Comparison of ENCODE assay signal across 8 cellular contexts in genomic region chr12:28172434-28173030, GRCh38. TPM values are rescaled to one million over a fixed set of nuclear protein-coding genes. Genes with fewer than 3 reads are reported as not detected.
DNase-seq lines count a peak whose midpoint lies in the region; ATAC-seq, FAIRE-seq and TF ChIP-seq lines count a peak whose summit lies in the region.

No MANE protein-coding gene starts in this region.

- no peak overlapping the region for H3K27ac ChIP-seq in A549

- CTCF ChIA-PET in A549 (lab: Yijun Ruan, JAX), result interaction anchor here (0.7 to 4.1 kb wide), 10 partner anchors 9 to 823 kb away, joined by 3 to 41 read pairs (median 3); no protein-coding TSS in a partner anchor

- WGBS in A549 (ENCODE audit: missing lambda C conversion rate), result 64% methylated on average over 3 of the region's 3 CpGs

- TF ChIP-seq EP300 in A549 (IDR thresholded peaks at IDR 0.05), result no peak

- no peak for TF ChIP-seq POLR2A in A549 (IDR thresholded peaks at IDR 0.05; ENCODE audit: low read length)

- H3K4me3 ChIP-seq in A549 (no peak overlapping the region), choroid plexus epithelial cell (ENCODE audit: low read depth, low read length) (no peak overlapping the region)

- TF ChIP-seq CTCF in A549 (IDR thresholded peaks at IDR 0.05) (peak; percentile 81), choroid plexus epithelial cell (conservative IDR thresholded peaks at IDR 0.05; ENCODE audit: low read depth, low read length) (peak; percentile 85)

- POLR2A ChIA-PET in A549 (lab: Yijun Ruan, JAX), result no interaction called here

- 0 out of 3 replicates have a peak, but pooled peaks cover 2% of the 10 kb centered on the region for H3K4me1 ChIP-seq in A549

- peak; percentile 67 for FAIRE-seq in A549 (lab: Jason Lieb, UNC)
- peak; percentile 14 for FAIRE-seq in GM19239 (lab: Jason Lieb, UNC)

- H3K9me3 ChIP-seq in A549, result no peaks in the 10 kb centered on the region

- ATAC-seq in A549 (peak; percentile 86 to 93), HG02885 (IDR thresholded peaks at IDR 0.05; ENCODE audit: poor library complexity, unreplicated experiment) (no peak), GM18519 (IDR thresholded peaks at IDR 0.05; ENCODE audit: low FRiP score, unreplicated experiment) (no peak), HG02759 (IDR thresholded peaks at IDR 0.05; ENCODE audit: unreplicated experiment) (no peak)

- peak; percentile 92 to 95 for TF ChIP-seq RAD21 in A549 (conservative IDR thresholded peaks at IDR 0.05 in 1 of 2, IDR thresholded peaks at IDR 0.05 in 1 of 2)

- H3K4me2 ChIP-seq in A549, result no peak overlapping the region

- DNase-seq in A549 (ENCODE audit: low read depth in 1 of 2, low spot score in 1 of 2) (peak; percentile 50 to 73), GM19239 (ENCODE audit: insufficient read length, low spot score) (no peak), NCI-H748 (lab: John Stamatoyannopoulos, UW; ENCODE audit: unreplicated experiment) (peak; percentile 21), choroid plexus epithelial cell (ENCODE audit: low read depth) (peak; percentile 81), myocyte (ENCODE audit: low read depth) (peak; percentile 54)

TF ChIP-seq in A549, 52 proteins besides CTCF, POLR2A, EP300 and RAD21:
- peak; percentile 97 for TF ChIP-seq SMC3 (IDR thresholded peaks at IDR 0.05)
- no peak for TF ChIP-seq SREBF2 (IDR thresholded peaks at IDR 0.05)
- TF ChIP-seq TP53 (CRISPR knock-in tag; IDR thresholded peaks at IDR 0.05), result no peak

RNA-seq across cellular contexts. Expression of gene CCDC91, which starts 17.7 kb away (rescaled TPM):
- polyA plus RNA-seq in A549 (2011; rRNA removed), result 38.1 and 48.1 TPM in 2 replicates
- 13.4 and 15.5 TPM in 2 replicates for polyA plus RNA-seq in A549 (2012; cell fraction: cytosol; rRNA removed)
- 4.8 and 6.1 TPM in 2 replicates for polyA plus RNA-seq in A549 (2012; cell fraction: nucleus; rRNA removed)
- polyA plus RNA-seq in A549 (2017; fragmentation: RNase III; extraction: RNeasy Plus Mini Kit Qiagen cat#74134 plus additional on column Dnase treatment), result 25.2 to 26.0 TPM (median 25.6 TPM) in 3 replicates
- 36.2 and 38.4 TPM in 2 replicates for polyA minus RNA-seq in A549 (2011; rRNA and poly(A)+ RNA removed)
- total RNA-seq in myocyte, result 17.5 and 18.5 TPM in 2 replicates
- polyA plus RNA-seq in myocyte (2012), result 9.7 TPM

Comparison
In these comparisons a context has a peak if more than half of its experiments do, and no peak if none do; other contexts are left out.
1. ATAC-seq: peak in A549 (2 of 2); none in HG02885 (single experiment), GM18519 (single experiment) and HG02759 (single experiment).